1 cellular context compared by ENCODE assay signal in genomic region chr20:44018684-44019637, GRCh38.
A peak's percentile ranks its signal among the peaks of the same experiment; 100 is the strongest.
TF ChIP-seq lines count a peak whose summit lies in the region.

No MANE protein-coding gene starts in this region.

TF ChIP-seq in HEK293, 187 proteins besides CTCF, POLR2A, EP300 and RAD21 (continued from another document):
- no peak for TF ChIP-seq ZNF280D (tag by site-specific recombination; IDR thresholded peaks at IDR 0.05)
- no peak for TF ChIP-seq ZNF585B (tag by site-specific recombination; IDR thresholded peaks at IDR 0.05)
- no peak for TF ChIP-seq ZNF132 (tag by site-specific recombination; IDR thresholded peaks at IDR 0.05; ENCODE audit: borderline replicate concordance)
- peak; percentile 91 for TF ChIP-seq ZNF24 (tag by site-specific recombination; IDR thresholded peaks at IDR 0.05)
